In genomic region chr3:197592361-197593045, GRCh38 we compare ENCODE assay signal across 16 cellular contexts. TPM values are rescaled to one million over a fixed set of nuclear protein-coding genes. Genes with fewer than 3 reads are reported as not detected.
A peak's percentile ranks its signal among the peaks of the same experiment; 100 is the strongest.
DNase-seq lines count a peak whose midpoint lies in the region; ATAC-seq and TF ChIP-seq lines count a peak whose summit lies in the region.
"Had no signal": no experiment of that assay in that cellular context is flagged by ENCODE, and none has a peak within 500 bp of the region (broad histone marks: within the 10 kb centered on the region; RNA-seq: fewer than 3 reads in every experiment).

No MANE protein-coding gene starts in this region.

- POLR2A ChIA-PET in activated CD4-positive, alpha-beta T cell treated with anti-CD3 and anti-CD28 coated beads, Interleukin-2, amount 10 ng/mL, durations not matched to agents 7 days and 5 days (lab: Charles Lee): no interaction called here
- POLR2A ChIA-PET in A673 (lab: Charles Lee; ENCODE audit: low non-redundant PET): no interaction called here

- no peak overlapping the region for H3K27ac ChIP-seq in A673 (ENCODE audit: low read depth, low read length, poor library complexity, severe bottlenecking)
- H3K27ac ChIP-seq in endodermal cell (ENCODE audit: low read depth, low read length): no peak overlapping the region
- H3K27ac ChIP-seq: epithelial cell of prostate, ovary, spleen had no signal

- peak; percentile 27 to 38 for DNase-seq in stimulated activated CD4-positive, alpha-beta T cell treated with anti-CD3 and anti-CD28 coated beads, Interleukin-2, amount 100 ng/mL, for 24 hours
- no peak for DNase-seq in stimulated activated CD4-positive, alpha-beta T cell treated with anti-CD3 and anti-CD28 coated beads, Interleukin-12 subunit alpha, Interleukin-12 subunit beta, amount 100 ng/mL, for 4 hours
- no peak for DNase-seq in activated CD4-positive, alpha-beta T cell treated with anti-CD3 and anti-CD28 coated beads, Interleukin-2, amount 10 ng/mL, durations not matched to agents 7 days and 5 days
- no peak for DNase-seq in A673 (ENCODE audit: low spot score)
- no peak for DNase-seq in endodermal cell
- DNase-seq: islet precursor cell, NCI-H2081 treated with DMSO at 0.1 percent for 48 hours, NCI-H774, ovary, spleen, transverse colon had no signal

- H3K4me3 Mint-ChIP-seq in activated CD4-positive, alpha-beta T cell treated with anti-CD3 and anti-CD28 coated beads, Interleukin-2, amount 10 ng/mL, durations not matched to agents 7 days and 5 days: no peak overlapping the region
- no peak overlapping the region for H3K4me3 Mint-ChIP-seq in brain
- H3K4me3 Mint-ChIP-seq in endodermal cell: no peak overlapping the region
- H3K4me3 Mint-ChIP-seq: central memory CD8-positive, alpha-beta T cell had no signal

- peaks cover 16% of the 10 kb centered on the region for H3K4me1 Mint-ChIP-seq in activated CD4-positive, alpha-beta T cell treated with anti-CD3 and anti-CD28 coated beads, Interleukin-2, amount 10 ng/mL, durations not matched to agents 7 days and 5 days
- H3K4me1 Mint-ChIP-seq in brain: peaks cover 8% of the 10 kb centered on the region
- H3K4me1 Mint-ChIP-seq in endodermal cell: peaks cover 21% of the 10 kb centered on the region

- CTCF ChIA-PET in activated CD4-positive, alpha-beta T cell treated with anti-CD3 and anti-CD28 coated beads, Interleukin-2, amount 10 ng/mL, durations not matched to agents 7 days and 5 days (lab: Charles Lee): interaction anchor here (0.9 kb wide), 1 partner anchor 10 kb away, joined by 3 read pairs; no protein-coding TSS in a partner anchor
- CTCF ChIA-PET in A673 (lab: Charles Lee): no interaction called here

- WGBS in endodermal cell (ENCODE audit: insufficient coverage in 1 of 2, insufficient read length in 1 of 2), 2 experiments: 81 to 89% methylated on average over 6 to 18 of the region's 18 CpGs

- ATAC-seq in esophagus mucosa (no peak), GM18909 (IDR thresholded peaks at IDR 0.05; ENCODE audit: poor library complexity, unreplicated experiment) (no peak)

- no peaks in the 10 kb centered on the region for H3K36me3 Mint-ChIP-seq in activated CD4-positive, alpha-beta T cell treated with anti-CD3 and anti-CD28 coated beads, Interleukin-2, amount 10 ng/mL, durations not matched to agents 7 days and 5 days (ENCODE audit: low read depth)
- H3K36me3 Mint-ChIP-seq in brain (peaks cover 5% of the 10 kb centered on the region), endodermal cell (ENCODE audit: low read depth) (no peaks in the 10 kb centered on the region)

- no peak for TF ChIP-seq CTCF in brain (conservative IDR thresholded peaks at IDR 0.05)
- TF ChIP-seq CTCF in A673 (conservative IDR thresholded peaks at IDR 0.05; ENCODE audit: low read depth, low read length): no peak
- TF ChIP-seq CTCF in endodermal cell (conservative IDR thresholded peaks at IDR 0.05): no peak

- H3K4me1 ChIP-seq in A673 (ENCODE audit: insufficient read depth, low read length, poor library complexity, severe bottlenecking): no peaks in the 10 kb centered on the region
- peaks cover 8% of the 10 kb centered on the region for H3K4me1 ChIP-seq in endodermal cell (ENCODE audit: control insufficient read depth, insufficient read depth, low read length)

- peaks cover 7% of the 10 kb centered on the region for H3K27me3 Mint-ChIP-seq in activated CD4-positive, alpha-beta T cell treated with anti-CD3 and anti-CD28 coated beads, Interleukin-2, amount 10 ng/mL, durations not matched to agents 7 days and 5 days
- no peaks in the 10 kb centered on the region for H3K27me3 Mint-ChIP-seq in brain
- peaks cover 1% of the 10 kb centered on the region for H3K27me3 Mint-ChIP-seq in endodermal cell (ENCODE audit: insufficient read depth)

- BruUV-seq in A673 (replicated peaks; lab: Mats Ljungman, UMichigan): no TSS peak

- no peaks in the 10 kb centered on the region for H3K9me3 ChIP-seq in A673 (ENCODE audit: low read depth, low read length, poor library complexity, severe bottlenecking)
- H3K9me3 ChIP-seq in endodermal cell (ENCODE audit: control insufficient read depth, low read length): no peaks in the 10 kb centered on the region
- H3K9me3 ChIP-seq: ovary, spleen, transverse colon had no signal

- H3K36me3 ChIP-seq in A673 (ENCODE audit: insufficient read depth, low read length, poor library complexity, severe bottlenecking) (no peaks in the 10 kb centered on the region), endodermal cell (ENCODE audit: control insufficient read depth, insufficient read depth, low read length) (no peaks in the 10 kb centered on the region)
- H3K36me3 ChIP-seq: ovary, spleen, transverse colon had no signal

- H3K27me3 ChIP-seq in A673 (replicated peaks; ENCODE audit: insufficient read depth, low read depth, low read length, poor library complexity): no peaks in the 10 kb centered on the region
- no peaks in the 10 kb centered on the region for H3K27me3 ChIP-seq in endodermal cell (ENCODE audit: control insufficient read depth, insufficient read depth, low read length, poor library complexity, severe bottlenecking)
- H3K27me3 ChIP-seq: ovary, spleen, transverse colon had no signal

- no peaks in the 10 kb centered on the region for H3K9me3 Mint-ChIP-seq in activated CD4-positive, alpha-beta T cell treated with anti-CD3 and anti-CD28 coated beads, Interleukin-2, amount 10 ng/mL, durations not matched to agents 7 days and 5 days
- H3K9me3 Mint-ChIP-seq in brain (no peaks in the 10 kb centered on the region), endodermal cell (no peaks in the 10 kb centered on the region)
- H3K9me3 Mint-ChIP-seq: central memory CD8-positive, alpha-beta T cell had no signal

- peak overlapping the region; percentile 65 for H3K27ac Mint-ChIP-seq in activated CD4-positive, alpha-beta T cell treated with anti-CD3 and anti-CD28 coated beads, Interleukin-2, amount 10 ng/mL, durations not matched to agents 7 days and 5 days
- H3K27ac Mint-ChIP-seq in brain (peak overlapping the region in 3 of 5 experiments; percentile 13 to 35 (median 17)), endodermal cell (no peak overlapping the region)

- intact Hi-C loops in A673 (cut with micrococcal nuclease; ENCODE audit: unreplicated experiment): loop anchor here (10.0 kb wide), 1 partner anchor 352 kb away; no protein-coding TSS in a partner anchor

- no peak overlapping the region for H3K9ac ChIP-seq in endodermal cell (ENCODE audit: extremely low read depth, low read length, poor library complexity, severe bottlenecking)

- H3K4me3 ChIP-seq in A673 (ENCODE audit: low read depth, low read length, poor library complexity, severe bottlenecking): no peak overlapping the region
- H3K4me3 ChIP-seq in endodermal cell (ENCODE audit: low read length): no peak overlapping the region
- H3K4me3 ChIP-seq: ovary, spleen, transverse colon had no signal

RNA-seq across cellular contexts. Expression of gene BDH1, which starts 36.7 kb away (rescaled TPM):
- total RNA-seq in activated CD4-positive, alpha-beta T cell treated with anti-CD3 and anti-CD28 coated beads, Interleukin-2, amount 10 ng/mL, durations not matched to agents 7 days and 5 days: 10 to 100 TPM; 53.6 to 58.7 TPM
- 43.2 TPM for polyA plus RNA-seq in brain (ENCODE audit: insufficient read depth, low read depth, low replicate concordance)
- total RNA-seq in A673 (2021): 57.6 and 62.1 TPM in 2 replicates
- 67.9 TPM for total RNA-seq in esophagus mucosa
- total RNA-seq in endodermal cell: 10 to 100 TPM; 32.5 to 49.0 TPM
- polyA plus RNA-seq in endodermal cell (2013, experiment 1 of 2): 11.3 TPM
- 8.7 TPM for polyA plus RNA-seq in endodermal cell (2013, experiment 2 of 2)

Comparison
In these comparisons a context has a peak if more than half of its experiments do, and no peak if none do; other contexts are left out.
1. DNase-seq: peak in stimulated activated CD4-positive, alpha-beta T cell treated with anti-CD3 and anti-CD28 coated beads, Interleukin-2, amount 100 ng/mL, for 24 hours (2 of 2); none in stimulated activated CD4-positive, alpha-beta T cell treated with anti-CD3 and anti-CD28 coated beads, Interleukin-12 subunit alpha, Interleukin-12 subunit beta, amount 100 ng/mL, for 4 hours (single experiment), activated CD4-positive, alpha-beta T cell treated with anti-CD3 and anti-CD28 coated beads, Interleukin-2, amount 10 ng/mL, durations not matched to agents 7 days and 5 days (single experiment), A673 (single experiment) and endodermal cell (single experiment).